Comparison of ENCODE assay signal across 27 cellular contexts in the genomic region with DNA sequence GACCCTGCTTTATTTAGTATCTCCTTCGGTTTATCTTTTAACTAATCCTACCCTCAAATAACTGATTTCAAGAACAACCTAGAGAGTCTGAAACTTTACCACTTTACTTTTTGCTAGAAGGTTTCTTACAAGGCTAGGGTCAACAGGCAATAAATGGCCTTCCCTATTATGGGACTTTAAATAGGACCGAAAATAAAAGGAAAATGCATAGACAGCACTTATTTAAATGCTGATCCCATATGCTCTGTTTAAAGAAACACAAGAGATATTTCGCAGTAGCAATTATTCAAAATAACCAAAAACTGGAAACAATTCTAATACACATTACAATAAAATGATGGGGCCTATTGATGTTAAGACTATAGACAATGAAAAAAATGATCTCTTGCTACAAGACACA.
"Had no signal": no experiment of that assay in that cellular context is flagged by ENCODE, and none has a peak within 500 bp of the region (broad histone marks: within the 10 kb centered on the region; RNA-seq: fewer than 3 reads in every experiment).

No MANE protein-coding gene starts in this region.

- DNase-seq: colonic mucosa; cortex of kidney; dermis blood vessel endothelial cell; dorsolateral prefrontal cortex; effector CD4-positive, alpha-beta T cell; effector CD8-positive, alpha-beta T cell; effector memory CD4-positive, alpha-beta T cell; effector memory CD8-positive, alpha-beta T cell; endodermal cell; esophagus squamous epithelium; foreskin fibroblast; foreskin keratinocyte; foreskin melanocyte; gastrocnemius medialis; glutamatergic neuron; head of caudate nucleus; heart left ventricle; heart right ventricle had no signal

- H3K4me1 Mint-ChIP-seq: endodermal cell had no signal

- H3K4me3 Mint-ChIP-seq: dendritic cell treated with granulocyte-macrophage colony-stimulating factor and Interleukin-4, amounts not matched to agents 40 ng/mL and 50 ng/mL, for 4 days; effector memory CD8-positive, alpha-beta T cell; endodermal cell had no signal

- H3K4me3 ChIP-seq: colonic mucosa, coronary artery, dorsolateral prefrontal cortex, esophagus muscularis mucosa, esophagus squamous epithelium, gastrocnemius medialis, gastroesophageal sphincter, heart left ventricle, heart right ventricle had no signal

- H3K27me3 Mint-ChIP-seq: dendritic cell treated with granulocyte-macrophage colony-stimulating factor and Interleukin-4, amounts not matched to agents 40 ng/mL and 50 ng/mL, for 4 days; effector memory CD8-positive, alpha-beta T cell had no signal

- ATAC-seq: effector memory CD8-positive, alpha-beta T cell; esophagus mucosa; foreskin keratinocyte; gastrocnemius medialis; gastroesophageal sphincter; heart left ventricle; heart right ventricle had no signal

- H3K27ac ChIP-seq: colonic mucosa, coronary artery, dorsolateral prefrontal cortex, epithelial cell of prostate, esophagus muscularis mucosa, esophagus squamous epithelium, foreskin keratinocyte, gastrocnemius medialis, gastroesophageal sphincter, heart left ventricle, heart right ventricle had no signal

- H3K9me3 Mint-ChIP-seq: dendritic cell treated with granulocyte-macrophage colony-stimulating factor and Interleukin-4, amounts not matched to agents 40 ng/mL and 50 ng/mL, for 4 days; effector memory CD8-positive, alpha-beta T cell; endodermal cell had no signal

- H3K27me3 ChIP-seq: colonic mucosa, dorsolateral prefrontal cortex, esophagus muscularis mucosa, esophagus squamous epithelium, foreskin keratinocyte, gastrocnemius medialis, gastroesophageal sphincter, heart left ventricle, heart right ventricle had no signal

- H3K4me1 ChIP-seq: colonic mucosa, gastrocnemius medialis, gastroesophageal sphincter, heart left ventricle, heart right ventricle had no signal

- FAIRE-seq: colon, endometrium, frontal cortex had no signal

- H3K27ac Mint-ChIP-seq: dendritic cell treated with granulocyte-macrophage colony-stimulating factor and Interleukin-4, amounts not matched to agents 40 ng/mL and 50 ng/mL, for 4 days; effector memory CD8-positive, alpha-beta T cell; endodermal cell had no signal

- H3K9me3 ChIP-seq: colonic mucosa, esophagus muscularis mucosa, esophagus squamous epithelium, gastrocnemius medialis, gastroesophageal sphincter, heart left ventricle, heart right ventricle had no signal

- H3K36me3 ChIP-seq: colonic mucosa had no signal
